ENCODE assay signal across 21 cellular contexts in the genomic region with DNA sequence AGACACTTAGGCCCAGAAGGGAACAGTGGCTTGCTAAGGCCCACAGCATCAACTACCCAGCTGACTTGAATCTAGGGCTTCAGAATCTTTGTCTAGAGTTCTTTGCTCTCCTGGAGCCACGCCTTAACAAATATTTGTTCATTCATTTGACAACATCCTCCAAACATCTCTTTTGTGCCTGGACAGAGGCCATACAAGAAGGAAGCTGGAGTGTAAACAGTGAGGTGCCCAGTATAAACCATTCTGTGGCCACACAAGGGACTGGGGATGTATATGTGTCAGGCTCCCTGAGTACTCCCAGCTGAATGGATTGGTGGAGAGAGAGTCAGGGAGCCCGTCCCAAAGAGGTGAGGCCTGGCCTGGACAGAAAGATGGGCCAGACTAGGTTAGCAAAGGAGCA. TPM values are rescaled to one million over a fixed set of nuclear protein-coding genes. Genes with fewer than 3 reads are reported as not detected.
A peak's percentile ranks its signal among the peaks of the same experiment; 100 is the strongest.
DNase-seq lines count a peak whose midpoint lies in the region; ATAC-seq and TF ChIP-seq lines count a peak whose summit lies in the region.
"Had no signal": no experiment of that assay in that cellular context is flagged by ENCODE, and none has a peak within 500 bp of the region (broad histone marks: within the 10 kb centered on the region; RNA-seq: fewer than 3 reads in every experiment).

No MANE protein-coding gene starts in this region.

- no peaks in the 10 kb centered on the region for H3K27me3 ChIP-seq in body of pancreas
- H3K27me3 ChIP-seq: dorsolateral prefrontal cortex, esophagus muscularis mucosa, SJCRH30, uterus had no signal

- CTCF ChIA-PET in activated naive CD4-positive, alpha-beta T cell treated with anti-CD3 and anti-CD28 coated beads for 36 hours (lab: Charles Lee) = interaction anchor here (1.1 to 1.5 kb wide), 2 partner anchors 68 to 99 kb away, joined by 5 to 12 read pairs; no protein-coding TSS in a partner anchor

- H3K9me3 Mint-ChIP-seq in activated naive CD4-positive, alpha-beta T cell treated with anti-CD3 and anti-CD28 coated beads for 36 hours = no peaks in the 10 kb centered on the region
- H3K9me3 Mint-ChIP-seq in stimulated activated naive B cell treated with anti-CD40 and anti-IgM and Interleukin-4, amounts not matched to agents 10 μg/mL and 1 μg/mL and 100 μg/mL, for 72 hours = no peaks in the 10 kb centered on the region
- no peaks in the 10 kb centered on the region for H3K9me3 Mint-ChIP-seq in chondrocyte (ENCODE audit: low read depth)
- H3K9me3 Mint-ChIP-seq: activated CD4-positive, alpha-beta T cell treated with anti-CD3 and anti-CD28 coated beads, Interleukin-2, amount 10 ng/mL, durations not matched to agents 7 days and 5 days had no signal

- no peaks in the 10 kb centered on the region for H3K36me3 ChIP-seq in body of pancreas (replicated peaks in 1 of 2; ENCODE audit: insufficient read depth in 1 of 2, low read depth in 2 of 2)
- H3K36me3 ChIP-seq: esophagus muscularis mucosa, SJCRH30, uterus had no signal

- ATAC-seq in left colon (peak; percentile 55), GM21390 (IDR thresholded peaks at IDR 0.05; ENCODE audit: unreplicated experiment) (no peak), body of pancreas (no peak)
- ATAC-seq in stimulated activated naive B cell treated with anti-CD40 and anti-IgM and Interleukin-4, amounts not matched to agents 10 μg/mL and 1 μg/mL and 100 μg/mL, for 72 hours (replicated peaks) = no peak

- no peaks in the 10 kb centered on the region for H3K36me3 Mint-ChIP-seq in activated naive CD4-positive, alpha-beta T cell treated with anti-CD3 and anti-CD28 coated beads for 36 hours (ENCODE audit: low read depth)
- H3K36me3 Mint-ChIP-seq in stimulated activated naive B cell treated with anti-CD40 and anti-IgM and Interleukin-4, amounts not matched to agents 10 μg/mL and 1 μg/mL and 100 μg/mL, for 72 hours = no peaks in the 10 kb centered on the region
- H3K36me3 Mint-ChIP-seq in chondrocyte (ENCODE audit: low read depth) = no peaks in the 10 kb centered on the region
- H3K36me3 Mint-ChIP-seq: brain had no signal

- H3K4me3 ChIP-seq in body of pancreas = no peak overlapping the region
- H3K4me3 ChIP-seq: dorsolateral prefrontal cortex, esophagus muscularis mucosa, SJCRH30, skin epidermis, uterus had no signal

- H3K9me3 ChIP-seq in body of pancreas = no peaks in the 10 kb centered on the region
- H3K9me3 ChIP-seq: esophagus muscularis mucosa, SJCRH30, uterus had no signal

- TF ChIP-seq CTCF in chondrocyte (IDR thresholded peaks at IDR 0.05) (no peak), body of pancreas (IDR thresholded peaks at IDR 0.05) (no peak)

- 72 to 78% methylated on average over 2 of the region's 2 CpGs for WGBS in body of pancreas, 2 donors

- no peaks in the 10 kb centered on the region for H3K27me3 Mint-ChIP-seq in activated naive CD4-positive, alpha-beta T cell treated with anti-CD3 and anti-CD28 coated beads for 36 hours (ENCODE audit: low read depth)
- no peaks in the 10 kb centered on the region for H3K27me3 Mint-ChIP-seq in stimulated activated naive B cell treated with anti-CD40 and anti-IgM and Interleukin-4, amounts not matched to agents 10 μg/mL and 1 μg/mL and 100 μg/mL, for 72 hours
- no peaks in the 10 kb centered on the region for H3K27me3 Mint-ChIP-seq in chondrocyte (ENCODE audit: low read depth)
- H3K27me3 Mint-ChIP-seq: activated CD4-positive, alpha-beta T cell treated with anti-CD3 and anti-CD28 coated beads, Interleukin-2, amount 10 ng/mL, durations not matched to agents 7 days and 5 days had no signal

- intact Hi-C loops in activated naive CD4-positive, alpha-beta T cell treated with anti-CD3 and anti-CD28 coated beads for 36 hours (cut with micrococcal nuclease) = no loop called here
- intact Hi-C loops in left colon (cut with DNase I, micrococcal nuclease) (loop anchor here in 1 of 2 donors (10.0 kb wide), 1 partner anchor 67 kb away; no protein-coding TSS in a partner anchor), body of pancreas (cut with DNase I) (no loop called here)

- no peak overlapping the region for H3K27ac ChIP-seq in body of pancreas
- H3K27ac ChIP-seq: dorsolateral prefrontal cortex, esophagus muscularis mucosa, HL-60, parathyroid adenoma, SJCRH30, skin epidermis, uterus had no signal

- H3K4me3 Mint-ChIP-seq in activated naive CD4-positive, alpha-beta T cell treated with anti-CD3 and anti-CD28 coated beads for 36 hours = no peak overlapping the region
- no peak overlapping the region for H3K4me3 Mint-ChIP-seq in stimulated activated naive B cell treated with anti-CD40 and anti-IgM and Interleukin-4, amounts not matched to agents 10 μg/mL and 1 μg/mL and 100 μg/mL, for 72 hours
- H3K4me3 Mint-ChIP-seq in chondrocyte (ENCODE audit: unreplicated experiment) = no peak overlapping the region
- H3K4me3 Mint-ChIP-seq: activated CD4-positive, alpha-beta T cell treated with anti-CD3 and anti-CD28 coated beads, Interleukin-2, amount 10 ng/mL, durations not matched to agents 7 days and 5 days had no signal

- DNase-seq in activated naive CD4-positive, alpha-beta T cell treated with anti-CD3 and anti-CD28 coated beads for 36 hours = no peak
- DNase-seq in activated naive CD4-positive, alpha-beta T cell treated with anti-CD3 and anti-CD28 coated beads, Interleukin-2, amount 50 U/mL, for 16 hours = no peak
- DNase-seq in NCI-H2029 (lab: John Stamatoyannopoulos, UW) = peak; percentile 53
- DNase-seq in left colon = no peak
- DNase-seq in stimulated activated naive B cell treated with anti-CD40 and anti-IgM and Interleukin-4, amounts not matched to agents 10 μg/mL and 1 μg/mL and 100 μg/mL, for 72 hours = no peak
- no peak for DNase-seq in chondrocyte (ENCODE audit: low spot score)
- no peak for DNase-seq in body of pancreas
- DNase-seq: activated CD4-positive, alpha-beta T cell treated with anti-CD3 and anti-CD28 coated beads, Interleukin-2, amount 10 ng/mL, durations not matched to agents 7 days and 5 days; dorsolateral prefrontal cortex; kidney; NCI-H2227 treated with DMSO at 0.1 percent for 48 hours; SJCRH30; stimulated activated naive CD4-positive, alpha-beta T cell; uterus had no signal

- TF ChIP-seq POLR2A in body of pancreas (IDR thresholded peaks at IDR 0.05) = no peak

- peaks cover 9% of the 10 kb centered on the region for H3K4me1 Mint-ChIP-seq in activated naive CD4-positive, alpha-beta T cell treated with anti-CD3 and anti-CD28 coated beads for 36 hours (ENCODE audit: low read depth)
- H3K4me1 Mint-ChIP-seq in stimulated activated naive B cell treated with anti-CD40 and anti-IgM and Interleukin-4, amounts not matched to agents 10 μg/mL and 1 μg/mL and 100 μg/mL, for 72 hours = peaks cover 14 to 19% of the 10 kb centered on the region in 2 donors
- peaks cover 12% of the 10 kb centered on the region for H3K4me1 Mint-ChIP-seq in chondrocyte (ENCODE audit: low read depth)

- peaks cover 14% of the 10 kb centered on the region for H3K4me1 ChIP-seq in body of pancreas
- H3K4me1 ChIP-seq: parathyroid adenoma, SJCRH30, uterus had no signal

- H3K27ac Mint-ChIP-seq in activated naive CD4-positive, alpha-beta T cell treated with anti-CD3 and anti-CD28 coated beads for 36 hours = peak overlapping the region; percentile 11
- H3K27ac Mint-ChIP-seq in stimulated activated naive B cell treated with anti-CD40 and anti-IgM and Interleukin-4, amounts not matched to agents 10 μg/mL and 1 μg/mL and 100 μg/mL, for 72 hours = peak overlapping the region; percentile 20
- no peak overlapping the region for H3K27ac Mint-ChIP-seq in chondrocyte (ENCODE audit: unreplicated experiment)

RNA-seq across cellular contexts. Expression of a gene that starts 3.4 kb away (rescaled TPM):
- 1 to 10 TPM; 1.9 to 2.1 TPM for total RNA-seq in activated naive CD4-positive, alpha-beta T cell treated with anti-CD3 and anti-CD28 coated beads for 36 hours
- 10 to 100 TPM; 12.0 to 19.7 TPM for total RNA-seq in left colon
- 5.7 to 8.8 TPM (median 8.0 TPM) in 3 replicates for total RNA-seq in chondrocyte
- total RNA-seq in body of pancreas = 1 to 10 TPM; 3.4 to 6.9 TPM

RNA-seq across cellular contexts. Expression of a gene that starts 21.3 kb away (rescaled TPM):
- total RNA-seq in activated naive CD4-positive, alpha-beta T cell treated with anti-CD3 and anti-CD28 coated beads for 36 hours = 100 to 1,000 TPM; 117 to 123 TPM
- total RNA-seq in left colon = 100 to 1,000 TPM; 176 to 247 TPM
- total RNA-seq in chondrocyte = 42.6 to 50.7 TPM (median 48.7 TPM) in 3 replicates
- total RNA-seq in body of pancreas = 10 to 100 TPM; 17.8 to 39.7 TPM

RNA-seq across cellular contexts. Expression of a gene that starts 35.5 kb away (rescaled TPM):
- not detected for total RNA-seq in activated naive CD4-positive, alpha-beta T cell treated with anti-CD3 and anti-CD28 coated beads for 36 hours
- total RNA-seq in left colon = 1 to 10 TPM in 1 of 2 donors, under 1 TPM in 1; 0.89 to 2.4 TPM
- not detected in 3 replicates for total RNA-seq in chondrocyte
- total RNA-seq in body of pancreas = not detected
- total RNA-seq: activated CD4-positive, alpha-beta T cell treated with anti-CD3 and anti-CD28 coated beads, Interleukin-2, amount 10 ng/mL, durations not matched to agents 7 days and 5 days; dorsolateral prefrontal cortex; esophagus muscularis mucosa; kidney; mononuclear cell; uterus had no signal

RNA-seq across cellular contexts. Expression of a gene that starts 50.4 kb away (rescaled TPM):
- total RNA-seq in activated naive CD4-positive, alpha-beta T cell treated with anti-CD3 and anti-CD28 coated beads for 36 hours = 10 to 100 TPM; 57.1 to 60.3 TPM
- 10 to 100 TPM; 41.3 to 63.5 TPM for total RNA-seq in left colon
- total RNA-seq in chondrocyte = 44.3 to 64.2 TPM (median 58.1 TPM) in 3 replicates
- total RNA-seq in body of pancreas = 10 to 100 TPM; 35.6 to 42.3 TPM
